In the genomic region with DNA sequence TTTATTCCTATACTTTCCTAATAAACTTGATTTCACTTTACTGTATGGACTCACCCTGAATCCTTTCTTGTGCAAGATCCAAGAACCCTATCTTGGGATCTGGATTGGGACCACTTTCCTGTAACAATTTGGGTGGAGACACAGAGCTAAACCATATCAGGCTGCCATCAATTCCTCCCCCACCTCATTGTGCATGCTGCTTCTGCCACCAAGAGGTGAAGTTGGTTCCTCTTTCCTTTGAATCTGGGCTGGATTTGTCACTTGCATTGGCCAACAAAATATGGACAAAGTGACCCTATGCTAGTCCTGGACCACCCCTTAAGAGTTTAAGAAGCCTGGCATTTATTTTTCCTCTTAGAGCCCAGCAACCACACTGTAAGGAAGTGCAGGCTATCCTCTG, we compare ENCODE assay signal across 13 cellular contexts. TPM values are rescaled to one million over a fixed set of nuclear protein-coding genes. Genes with fewer than 3 reads are reported as not detected.
DNase-seq lines count a peak whose midpoint lies in the region; ATAC-seq and TF ChIP-seq lines count a peak whose summit lies in the region.
"Had no signal": no experiment of that assay in that cellular context is flagged by ENCODE, and none has a peak within 500 bp of the region (broad histone marks: within the 10 kb centered on the region; RNA-seq: fewer than 3 reads in every experiment).

No MANE protein-coding gene starts in this region.

- no peaks in the 10 kb centered on the region for H4K20me1 ChIP-seq in GM23248 (ENCODE audit: insufficient read depth)

- DNase-seq in BJ (ENCODE audit: low read depth) (no peak), GM23248 (peak; percentile 4), OCI-M1 (lab: John Stamatoyannopoulos, UW) (peak; percentile 56), left colon (peak in 1 of 2 donors; percentile 23), right atrium auricular region (ENCODE audit: low spot score) (no peak)
- DNase-seq: CD8-positive, alpha-beta T cell; NCI-H1092; SIG-M5 had no signal

- H3K4me1 ChIP-seq in GM23248 (ENCODE audit: insufficient read depth) (no peaks in the 10 kb centered on the region), gastroesophageal sphincter (no peaks in the 10 kb centered on the region), right atrium auricular region (no peaks in the 10 kb centered on the region)
- H3K4me1 ChIP-seq: adrenal gland had no signal

- CTCF ChIA-PET in BJ (lab: Yijun Ruan, JAX), result interaction anchor here (0.9 to 1.2 kb wide), 2 partner anchors 64 to 390 kb away, joined by 3 read pairs; no protein-coding TSS in a partner anchor

- no peak for TF ChIP-seq EP300 in gastroesophageal sphincter (IDR thresholded peaks at IDR 0.05)

- H3K9ac ChIP-seq in GM23248, result no peak overlapping the region

- H3K4me3 ChIP-seq in BJ (ENCODE audit: low read depth, low read length), result no peak overlapping the region
- no peak overlapping the region for H3K4me3 ChIP-seq in GM23248
- no peak overlapping the region for H3K4me3 ChIP-seq in gastroesophageal sphincter
- H3K4me3 ChIP-seq in right atrium auricular region, result no peak overlapping the region
- H3K4me3 ChIP-seq: adrenal gland, coronary artery had no signal

- H3K9me2 ChIP-seq in GM23248 (ENCODE audit: insufficient read depth), result no peaks in the 10 kb centered on the region

- H3K79me2 ChIP-seq in GM23248 (ENCODE audit: insufficient read depth), result no peaks in the 10 kb centered on the region

- ATAC-seq in left colon, result peak; percentile 64
- ATAC-seq in GM19395 (IDR thresholded peaks at IDR 0.05; ENCODE audit: unreplicated experiment), result no peak
- ATAC-seq in gastroesophageal sphincter, result no peak
- no peak for ATAC-seq in GM21367 (IDR thresholded peaks at IDR 0.05; ENCODE audit: unreplicated experiment)
- ATAC-seq: CD8-positive, alpha-beta T cell had no signal

- H3K36me3 ChIP-seq in BJ (ENCODE audit: control insufficient read depth, insufficient read depth, low read length), result no peaks in the 10 kb centered on the region
- H3K36me3 ChIP-seq in GM23248 (ENCODE audit: low read depth), result no peaks in the 10 kb centered on the region
- H3K36me3 ChIP-seq in gastroesophageal sphincter, result no peaks in the 10 kb centered on the region
- no peaks in the 10 kb centered on the region for H3K36me3 ChIP-seq in right atrium auricular region
- H3K36me3 ChIP-seq: adrenal gland had no signal

- no peak for TF ChIP-seq POLR2A in gastroesophageal sphincter (IDR thresholded peaks at IDR 0.05)

- POLR2A ChIA-PET in BJ (lab: Charles Lee), result no interaction called here

- no peaks in the 10 kb centered on the region for H3F3A ChIP-seq in GM23248 (ENCODE audit: insufficient read depth)

- no peak overlapping the region for H3K4me2 ChIP-seq in GM23248 (ENCODE audit: unreplicated experiment)

- no peaks in the 10 kb centered on the region for H3K9me3 ChIP-seq in GM23248 (ENCODE audit: low read depth)
- H3K9me3 ChIP-seq in gastroesophageal sphincter, result peaks cover 0 to 6% (median 0%) of the 10 kb centered on the region in 3 donors
- no peaks in the 10 kb centered on the region for H3K9me3 ChIP-seq in right atrium auricular region
- H3K9me3 ChIP-seq: adrenal gland had no signal

- intact Hi-C loops in left colon (cut with DNase I, micrococcal nuclease), result no loop called here

- H3K27me3 ChIP-seq in BJ (ENCODE audit: control insufficient read depth, insufficient read depth, low read length) (peaks cover 2% of the 10 kb centered on the region), GM23248 (replicated peaks; ENCODE audit: insufficient read depth) (peaks cover 3% of the 10 kb centered on the region; the same call in 1 of the 2 replicates), gastroesophageal sphincter (no peaks in the 10 kb centered on the region), right atrium auricular region (no peaks in the 10 kb centered on the region)
- H3K27me3 ChIP-seq: adrenal gland had no signal

- in situ Hi-C loops in GM23248 (cut with MboI), result no loop called here

- TF ChIP-seq CTCF in BJ (IDR thresholded peaks at IDR 0.05; ENCODE audit: insufficient read depth, low read depth, low read length) (0 out of 2 replicates have a peak, but pooled peaks have one; percentile 6), gastroesophageal sphincter (IDR thresholded peaks at IDR 0.05) (no peak), right atrium auricular region (IDR thresholded peaks at IDR 0.05) (no peak)

- H2AFZ ChIP-seq in GM23248, result no peak overlapping the region

- H3K27ac ChIP-seq in GM23248 (no peak overlapping the region), gastroesophageal sphincter (no peak overlapping the region), right atrium auricular region (no peak overlapping the region)
- H3K27ac ChIP-seq: adrenal gland, coronary artery had no signal

RNA-seq across cellular contexts. Expression of a gene that starts 39.4 kb away (rescaled TPM):
- polyA plus RNA-seq in BJ (2011; rRNA removed) (4.3 and 10.1 TPM in 2 replicates), GM23248 (2016; fragmentation: Nextera tagmentation; extraction: Ambion mirVana) (2.3 and 2.4 TPM in 2 replicates)
- polyA minus RNA-seq in BJ (2011; rRNA and poly(A)+ RNA removed), result 11.8 and 14.4 TPM in 2 replicates
- total RNA-seq in GM23248 (2014; rRNA removed; shearing (Covaris generic)), result 7.7 and 8.3 TPM in 2 replicates
- total RNA-seq in left colon (1 to 10 TPM; 7.2 to 8.2 TPM), gastroesophageal sphincter (10 to 100 TPM; 15.8 to 20.8 (median 18.3) TPM), right atrium auricular region (1 to 10 TPM; 6.5 to 9.1 TPM)

Comparison
In these comparisons a context has a peak if more than half of its experiments do, and no peak if none do; other contexts are left out.
1. DNase-seq: peak in GM23248 (single experiment) and OCI-M1 (single experiment); none in BJ (single experiment) and right atrium auricular region (single experiment).